ENCODE assay signal across 20 cellular contexts in genomic region chr12:94078736-94079509, GRCh38.
"Had no signal": no experiment of that assay in that cellular context is flagged by ENCODE, and none has a peak within 500 bp of the region (broad histone marks: within the 10 kb centered on the region; RNA-seq: fewer than 3 reads in every experiment).

No MANE protein-coding gene starts in this region.

- H3K4me2 ChIP-seq: smooth muscle cell had no signal

- H3K27ac ChIP-seq: colonic mucosa, gastrocnemius medialis, pancreas, tibial artery, upper lobe of left lung, uterus had no signal

- H3K27ac Mint-ChIP-seq: mesothelial cell of epicardium; natural killer cell treated with Interleukin-12 subunit alpha and Interleukin-12 subunit beta and Interleukin-15 and Interleukin-18, amount 100 ng/mL, for 72 hours; progenitor cell of endocrine pancreas; stimulated activated effector memory CD8-positive, alpha-beta T cell treated with anti-CD3 and anti-CD28 coated beads, Interleukin-12 subunit alpha, Interleukin-12 subunit beta, amount 100 ng/mL, for 72 hours had no signal

- H3K9me3 ChIP-seq: colonic mucosa, gastrocnemius medialis, pancreas, tibial artery, upper lobe of left lung, uterus had no signal

- DNase-seq: colonic mucosa; effector CD4-positive, alpha-beta T cell; gastrocnemius medialis; glutamatergic neuron; occipital lobe; pancreas; right cardiac atrium; stimulated activated CD4-positive, alpha-beta T cell treated with anti-CD3 and anti-CD28 coated beads, Interleukin-2, amount 100 ng/mL, for 48 hours; stimulated activated CD8-positive, alpha-beta memory T cell treated with anti-CD3 and anti-CD28 coated beads, Interleukin-4, amount 100 ng/mL, for 48 hours; stimulated activated naive CD8-positive, alpha-beta T cell treated with anti-CD3 and anti-CD28 coated beads, Interleukin-15, Interleukin-2, amounts not matched to agents 100 U/mL and 50 U/mL, for 24 hours; tibial artery; upper lobe of left lung; uterus had no signal

- H3K36me3 ChIP-seq: colonic mucosa, gastrocnemius medialis, pancreas, tibial artery, upper lobe of left lung, uterus had no signal

- H3K4me3 ChIP-seq: colonic mucosa, gastrocnemius medialis, pancreas, smooth muscle cell, tibial artery, upper lobe of left lung, uterus had no signal

- H3K4me1 ChIP-seq: colonic mucosa, uterus had no signal

- H3K27me3 ChIP-seq: colonic mucosa, gastrocnemius medialis, pancreas, tibial artery, upper lobe of left lung, uterus had no signal

- ATAC-seq: esophagus mucosa; gastrocnemius medialis; left lobe of liver; natural killer cell treated with Interleukin-12 subunit alpha and Interleukin-12 subunit beta and Interleukin-15 and Interleukin-18, amount 100 ng/mL, for 72 hours; pancreas; right cardiac atrium; stimulated activated effector memory CD8-positive, alpha-beta T cell treated with anti-CD3 and anti-CD28 coated beads, Interleukin-12 subunit alpha, Interleukin-12 subunit beta, amount 100 ng/mL, for 72 hours; stimulated activated naive CD8-positive, alpha-beta T cell treated with anti-CD3 and anti-CD28 coated beads, Interleukin-15, Interleukin-2, amounts not matched to agents 100 U/mL and 50 U/mL, for 24 hours had no signal

- H3K36me3 Mint-ChIP-seq: mesothelial cell of epicardium; stimulated activated effector memory CD8-positive, alpha-beta T cell treated with anti-CD3 and anti-CD28 coated beads, Interleukin-12 subunit alpha, Interleukin-12 subunit beta, amount 100 ng/mL, for 72 hours had no signal

- H3K4me3 Mint-ChIP-seq: mesothelial cell of epicardium; natural killer cell treated with Interleukin-12 subunit alpha and Interleukin-12 subunit beta and Interleukin-15 and Interleukin-18, amount 100 ng/mL, for 72 hours; stimulated activated effector memory CD8-positive, alpha-beta T cell treated with anti-CD3 and anti-CD28 coated beads, Interleukin-12 subunit alpha, Interleukin-12 subunit beta, amount 100 ng/mL, for 72 hours had no signal
